Comparison of ENCODE assay signal across 20 cellular contexts in the genomic region with DNA sequence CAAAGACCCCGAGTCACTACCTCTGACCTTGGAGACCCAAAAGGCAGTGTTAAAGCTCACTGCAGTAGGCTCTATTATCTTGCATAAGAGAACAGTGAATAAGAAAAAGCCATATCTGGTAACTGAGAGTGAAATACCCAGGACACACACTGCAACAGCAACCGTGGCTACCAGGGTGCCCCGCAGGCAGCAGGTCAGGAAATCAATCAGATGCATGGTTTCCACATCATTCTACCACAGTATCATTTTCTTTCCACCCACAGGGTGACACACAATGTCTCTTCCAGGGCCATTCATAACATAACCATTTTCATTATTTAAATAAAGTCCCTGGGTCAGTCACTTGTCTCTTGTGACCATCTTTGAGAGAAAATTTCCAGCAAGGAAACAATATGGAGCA.
"Had no signal": no experiment of that assay in that cellular context is flagged by ENCODE, and none has a peak within 500 bp of the region (broad histone marks: within the 10 kb centered on the region; RNA-seq: fewer than 3 reads in every experiment).

No MANE protein-coding gene starts in this region.

- H3K4me3 ChIP-seq: esophagus muscularis mucosa, pancreas, sigmoid colon, SK-N-MC, tibial nerve had no signal

- H3K4me1 ChIP-seq: pancreas, tibial nerve had no signal

- H3K27ac Mint-ChIP-seq: activated CD4-positive, alpha-beta memory T cell treated with anti-CD3 and anti-CD28 coated beads for 36 hours; activated naive CD4-positive, alpha-beta T cell treated with anti-CD3 and anti-CD28 coated beads, Interleukin-2, amount 50 U/mL, for 24 hours; stimulated activated naive B cell treated with anti-CD40 and anti-IgM and Interleukin-4, amounts not matched to agents 10 μg/mL and 1 μg/mL and 100 μg/mL, for 72 hours had no signal

- H3K9me3 ChIP-seq: esophagus muscularis mucosa, pancreas, tibial nerve had no signal

- H3K36me3 ChIP-seq: esophagus muscularis mucosa, pancreas, sigmoid colon, tibial nerve had no signal

- H3K4me1 Mint-ChIP-seq: activated naive CD4-positive, alpha-beta T cell treated with anti-CD3 and anti-CD28 coated beads, Interleukin-2, amount 50 U/mL, for 24 hours; central memory CD8-positive, alpha-beta T cell had no signal

- H3K36me3 Mint-ChIP-seq: activated CD4-positive, alpha-beta memory T cell treated with anti-CD3 and anti-CD28 coated beads for 36 hours; activated naive CD4-positive, alpha-beta T cell treated with anti-CD3 and anti-CD28 coated beads, Interleukin-2, amount 50 U/mL, for 24 hours; brain; stimulated activated naive B cell treated with anti-CD40 and anti-IgM and Interleukin-4, amounts not matched to agents 10 μg/mL and 1 μg/mL and 100 μg/mL, for 72 hours had no signal

- H3K27me3 Mint-ChIP-seq: activated CD4-positive, alpha-beta memory T cell treated with anti-CD3 and anti-CD28 coated beads for 36 hours; brain; central memory CD8-positive, alpha-beta T cell had no signal

- DNase-seq: activated CD4-positive, alpha-beta memory T cell treated with anti-CD3 and anti-CD28 coated beads for 36 hours; activated effector memory CD4-positive, alpha-beta T cell treated with anti-CD3 and anti-CD28 coated beads, Interleukin-2, amount 50 U/mL, for 16 hours; activated T-cell treated with anti-CD3 and anti-CD28 coated beads, Interleukin-2, amount 50 U/mL, for 4 hours; amygdala; cortex of kidney; effector CD4-positive, alpha-beta T cell; kidney glomerular epithelial cell; mesendoderm; pancreas; sigmoid colon; stimulated activated CD4-positive, alpha-beta T cell treated with anti-CD3 and anti-CD28 coated beads, Interleukin-2, amount 100 ng/mL, for 48 hours; stimulated activated naive B cell treated with anti-CD40 and anti-IgM and Interleukin-4, amounts not matched to agents 10 μg/mL and 1 μg/mL and 100 μg/mL, for 72 hours; substantia nigra had no signal

- H3K27ac ChIP-seq: esophagus muscularis mucosa, pancreas, SK-N-MC, tibial nerve had no signal

- H3K4me3 Mint-ChIP-seq: activated CD4-positive, alpha-beta memory T cell treated with anti-CD3 and anti-CD28 coated beads for 36 hours; activated naive CD4-positive, alpha-beta T cell treated with anti-CD3 and anti-CD28 coated beads, Interleukin-2, amount 50 U/mL, for 24 hours; activated T-cell treated with anti-CD3 and anti-CD28 coated beads, Interleukin-2, amount 50 U/mL, for 4 hours; brain; central memory CD8-positive, alpha-beta T cell; neural crest cell; stimulated activated naive B cell treated with anti-CD40 and anti-IgM and Interleukin-4, amounts not matched to agents 10 μg/mL and 1 μg/mL and 100 μg/mL, for 72 hours had no signal

- H3K9me3 Mint-ChIP-seq: activated CD4-positive, alpha-beta memory T cell treated with anti-CD3 and anti-CD28 coated beads for 36 hours; activated naive CD4-positive, alpha-beta T cell treated with anti-CD3 and anti-CD28 coated beads, Interleukin-2, amount 50 U/mL, for 24 hours; activated T-cell treated with anti-CD3 and anti-CD28 coated beads, Interleukin-2, amount 50 U/mL, for 4 hours; stimulated activated naive B cell treated with anti-CD40 and anti-IgM and Interleukin-4, amounts not matched to agents 10 μg/mL and 1 μg/mL and 100 μg/mL, for 72 hours had no signal

- ATAC-seq: activated T-cell treated with anti-CD3 and anti-CD28 coated beads, Interleukin-2, amount 50 U/mL, for 4 hours had no signal

- H3K27me3 ChIP-seq: esophagus muscularis mucosa, pancreas, sigmoid colon, tibial nerve had no signal
